In the genomic region with DNA sequence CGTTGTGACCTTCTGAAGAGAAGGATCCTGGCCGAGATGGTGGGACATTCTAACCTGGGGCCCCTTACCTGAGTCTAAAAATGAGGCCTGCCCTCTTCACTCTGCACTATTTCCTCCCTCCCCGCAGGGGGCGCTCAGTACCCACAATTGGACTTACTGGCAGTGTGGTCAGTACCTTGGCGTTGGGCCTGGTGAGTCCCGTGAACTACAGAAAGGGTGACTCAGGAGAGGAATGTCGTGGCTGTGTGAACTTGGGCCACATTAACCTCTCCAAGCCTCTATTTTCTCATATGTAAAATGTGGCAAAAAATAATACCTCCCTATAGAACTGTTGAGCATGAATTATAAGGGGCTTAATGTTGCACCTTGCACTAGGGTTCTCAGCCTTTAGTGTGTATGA, we compare ENCODE assay signal across 2 cellular contexts.
TF ChIP-seq lines count a peak whose summit lies in the region.

No MANE protein-coding gene starts in this region.

TF ChIP-seq in A549, 52 proteins besides CTCF, POLR2A, EP300 and RAD21:
- TF ChIP-seq HEYL (CRISPR knock-in tag; IDR thresholded peaks at IDR 0.05) (no peak), TP53 (CRISPR knock-in tag; IDR thresholded peaks at IDR 0.05) (no peak), JUN (IDR thresholded peaks at IDR 0.05) (peak in 1 of 2 experiments; percentile 35; a peak in 1 of 5 replicates), BHLHE40 (IDR thresholded peaks at IDR 0.05; ENCODE audit: low read depth, low read length) (peak; percentile 82), CEBPB (IDR thresholded peaks at IDR 0.05) (no peak), ESRRA (IDR thresholded peaks at IDR 0.05; ENCODE audit: borderline replicate concordance, low read length) (0 out of 2 replicates have a peak, but pooled peaks have one; percentile 38), SMC3 (IDR thresholded peaks at IDR 0.05) (peak; percentile 87), FOSB (CRISPR knock-in tag; IDR thresholded peaks at IDR 0.05) (no peak), MYC (IDR thresholded peaks at IDR 0.05; ENCODE audit: borderline replicate concordance, low read length) (peak; percentile 42; the same call in 1 of the 2 replicates), FOSL2 (IDR thresholded peaks at IDR 0.05) (no peak), FOSL2 (CRISPR knock-in tag; IDR thresholded peaks at IDR 0.05) (peak; percentile 86)
- TF ChIP-seq, protein P1, sequence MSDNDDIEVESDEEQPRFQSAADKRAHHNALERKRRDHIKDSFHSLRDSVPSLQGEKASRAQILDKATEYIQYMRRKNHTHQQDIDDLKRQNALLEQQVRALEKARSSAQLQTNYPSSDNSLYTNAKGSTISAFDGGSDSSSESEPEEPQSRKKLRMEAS (IDR thresholded peaks at IDR 0.05), result peak; percentile 78
- TF ChIP-seq, protein P2, sequence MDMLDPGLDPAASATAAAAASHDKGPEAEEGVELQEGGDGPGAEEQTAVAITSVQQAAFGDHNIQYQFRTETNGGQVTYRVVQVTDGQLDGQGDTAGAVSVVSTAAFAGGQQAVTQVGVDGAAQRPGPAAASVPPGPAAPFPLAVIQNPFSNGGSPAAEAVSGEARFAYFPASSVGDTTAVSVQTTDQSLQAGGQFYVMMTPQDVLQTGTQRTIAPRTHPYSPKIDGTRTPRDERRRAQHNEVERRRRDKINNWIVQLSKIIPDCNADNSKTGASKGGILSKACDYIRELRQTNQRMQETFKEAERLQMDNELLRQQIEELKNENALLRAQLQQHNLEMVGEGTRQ (IDR thresholded peaks at IDR 0.05), result no peak
- TF ChIP-seq, protein P3, sequence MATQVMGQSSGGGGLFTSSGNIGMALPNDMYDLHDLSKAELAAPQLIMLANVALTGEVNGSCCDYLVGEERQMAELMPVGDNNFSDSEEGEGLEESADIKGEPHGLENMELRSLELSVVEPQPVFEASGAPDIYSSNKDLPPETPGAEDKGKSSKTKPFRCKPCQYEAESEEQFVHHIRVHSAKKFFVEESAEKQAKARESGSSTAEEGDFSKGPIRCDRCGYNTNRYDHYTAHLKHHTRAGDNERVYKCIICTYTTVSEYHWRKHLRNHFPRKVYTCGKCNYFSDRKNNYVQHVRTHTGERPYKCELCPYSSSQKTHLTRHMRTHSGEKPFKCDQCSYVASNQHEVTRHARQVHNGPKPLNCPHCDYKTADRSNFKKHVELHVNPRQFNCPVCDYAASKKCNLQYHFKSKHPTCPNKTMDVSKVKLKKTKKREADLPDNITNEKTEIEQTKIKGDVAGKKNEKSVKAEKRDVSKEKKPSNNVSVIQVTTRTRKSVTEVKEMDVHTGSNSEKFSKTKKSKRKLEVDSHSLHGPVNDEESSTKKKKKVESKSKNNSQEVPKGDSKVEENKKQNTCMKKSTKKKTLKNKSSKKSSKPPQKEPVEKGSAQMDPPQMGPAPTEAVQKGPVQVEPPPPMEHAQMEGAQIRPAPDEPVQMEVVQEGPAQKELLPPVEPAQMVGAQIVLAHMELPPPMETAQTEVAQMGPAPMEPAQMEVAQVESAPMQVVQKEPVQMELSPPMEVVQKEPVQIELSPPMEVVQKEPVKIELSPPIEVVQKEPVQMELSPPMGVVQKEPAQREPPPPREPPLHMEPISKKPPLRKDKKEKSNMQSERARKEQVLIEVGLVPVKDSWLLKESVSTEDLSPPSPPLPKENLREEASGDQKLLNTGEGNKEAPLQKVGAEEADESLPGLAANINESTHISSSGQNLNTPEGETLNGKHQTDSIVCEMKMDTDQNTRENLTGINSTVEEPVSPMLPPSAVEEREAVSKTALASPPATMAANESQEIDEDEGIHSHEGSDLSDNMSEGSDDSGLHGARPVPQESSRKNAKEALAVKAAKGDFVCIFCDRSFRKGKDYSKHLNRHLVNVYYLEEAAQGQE (IDR thresholded peaks at IDR 0.05), result no peak
- TF ChIP-seq, protein P4, sequence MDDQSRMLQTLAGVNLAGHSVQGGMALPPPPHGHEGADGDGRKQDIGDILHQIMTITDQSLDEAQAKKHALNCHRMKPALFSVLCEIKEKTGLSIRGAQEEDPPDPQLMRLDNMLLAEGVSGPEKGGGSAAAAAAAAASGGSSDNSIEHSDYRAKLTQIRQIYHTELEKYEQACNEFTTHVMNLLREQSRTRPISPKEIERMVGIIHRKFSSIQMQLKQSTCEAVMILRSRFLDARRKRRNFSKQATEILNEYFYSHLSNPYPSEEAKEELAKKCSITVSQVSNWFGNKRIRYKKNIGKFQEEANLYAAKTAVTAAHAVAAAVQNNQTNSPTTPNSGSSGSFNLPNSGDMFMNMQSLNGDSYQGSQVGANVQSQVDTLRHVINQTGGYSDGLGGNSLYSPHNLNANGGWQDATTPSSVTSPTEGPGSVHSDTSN (IDR thresholded peaks at IDR 0.05), result no peak

TF ChIP-seq in K562, 482 proteins besides CTCF, POLR2A, EP300 and RAD21 (continues in another document):
- TF ChIP-seq SMARCA4 (IDR thresholded peaks at IDR 0.05), result 0 out of 2 replicates have a peak, but pooled peaks have one; percentile 35
- no peak for TF ChIP-seq TBP (optimal IDR thresholded peaks at IDR 0.05; ENCODE audit: low read depth, low read length)
- 0 out of 2 replicates have a peak, but pooled peaks have one; percentile 50 for TF ChIP-seq ZNF197 (CRISPR knock-in tag; IDR thresholded peaks at IDR 0.05; ENCODE audit: low read depth)
- TF ChIP-seq CC2D1A (IDR thresholded peaks at IDR 0.05), result no peak
- TF ChIP-seq SIN3A (IDR thresholded peaks at IDR 0.05; ENCODE audit: borderline replicate concordance in 2 of 2, control insufficient read depth in 1 of 2, low read depth in 2 of 2, low read length in 2 of 2), result no peak
- TF ChIP-seq TEAD1 (CRISPR knock-in tag; IDR thresholded peaks at IDR 0.05), result peak; percentile 50 to 79; a peak in 2 of 4 replicates
- no peak for TF ChIP-seq SMAD4 (CRISPR knock-in tag; conservative IDR thresholded peaks at IDR 0.05)
- no peak for TF ChIP-seq NFIX (CRISPR knock-in tag; IDR thresholded peaks at IDR 0.05; ENCODE audit: low read depth)
- TF ChIP-seq, protein P5, sequence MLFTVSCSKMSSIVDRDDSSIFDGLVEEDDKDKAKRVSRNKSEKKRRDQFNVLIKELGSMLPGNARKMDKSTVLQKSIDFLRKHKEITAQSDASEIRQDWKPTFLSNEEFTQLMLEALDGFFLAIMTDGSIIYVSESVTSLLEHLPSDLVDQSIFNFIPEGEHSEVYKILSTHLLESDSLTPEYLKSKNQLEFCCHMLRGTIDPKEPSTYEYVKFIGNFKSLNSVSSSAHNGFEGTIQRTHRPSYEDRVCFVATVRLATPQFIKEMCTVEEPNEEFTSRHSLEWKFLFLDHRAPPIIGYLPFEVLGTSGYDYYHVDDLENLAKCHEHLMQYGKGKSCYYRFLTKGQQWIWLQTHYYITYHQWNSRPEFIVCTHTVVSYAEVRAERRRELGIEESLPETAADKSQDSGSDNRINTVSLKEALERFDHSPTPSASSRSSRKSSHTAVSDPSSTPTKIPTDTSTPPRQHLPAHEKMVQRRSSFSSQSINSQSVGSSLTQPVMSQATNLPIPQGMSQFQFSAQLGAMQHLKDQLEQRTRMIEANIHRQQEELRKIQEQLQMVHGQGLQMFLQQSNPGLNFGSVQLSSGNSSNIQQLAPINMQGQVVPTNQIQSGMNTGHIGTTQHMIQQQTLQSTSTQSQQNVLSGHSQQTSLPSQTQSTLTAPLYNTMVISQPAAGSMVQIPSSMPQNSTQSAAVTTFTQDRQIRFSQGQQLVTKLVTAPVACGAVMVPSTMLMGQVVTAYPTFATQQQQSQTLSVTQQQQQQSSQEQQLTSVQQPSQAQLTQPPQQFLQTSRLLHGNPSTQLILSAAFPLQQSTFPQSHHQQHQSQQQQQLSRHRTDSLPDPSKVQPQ (CRISPR knock-in tag; IDR thresholded peaks at IDR 0.05; ENCODE audit: borderline replicate concordance), result no peak
- TF ChIP-seq, protein P6, sequence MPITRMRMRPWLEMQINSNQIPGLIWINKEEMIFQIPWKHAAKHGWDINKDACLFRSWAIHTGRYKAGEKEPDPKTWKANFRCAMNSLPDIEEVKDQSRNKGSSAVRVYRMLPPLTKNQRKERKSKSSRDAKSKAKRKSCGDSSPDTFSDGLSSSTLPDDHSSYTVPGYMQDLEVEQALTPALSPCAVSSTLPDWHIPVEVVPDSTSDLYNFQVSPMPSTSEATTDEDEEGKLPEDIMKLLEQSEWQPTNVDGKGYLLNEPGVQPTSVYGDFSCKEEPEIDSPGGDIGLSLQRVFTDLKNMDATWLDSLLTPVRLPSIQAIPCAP (CRISPR knock-in tag; IDR thresholded peaks at IDR 0.05; ENCODE audit: borderline replicate concordance), result no peak
- TF ChIP-seq, protein P7, sequence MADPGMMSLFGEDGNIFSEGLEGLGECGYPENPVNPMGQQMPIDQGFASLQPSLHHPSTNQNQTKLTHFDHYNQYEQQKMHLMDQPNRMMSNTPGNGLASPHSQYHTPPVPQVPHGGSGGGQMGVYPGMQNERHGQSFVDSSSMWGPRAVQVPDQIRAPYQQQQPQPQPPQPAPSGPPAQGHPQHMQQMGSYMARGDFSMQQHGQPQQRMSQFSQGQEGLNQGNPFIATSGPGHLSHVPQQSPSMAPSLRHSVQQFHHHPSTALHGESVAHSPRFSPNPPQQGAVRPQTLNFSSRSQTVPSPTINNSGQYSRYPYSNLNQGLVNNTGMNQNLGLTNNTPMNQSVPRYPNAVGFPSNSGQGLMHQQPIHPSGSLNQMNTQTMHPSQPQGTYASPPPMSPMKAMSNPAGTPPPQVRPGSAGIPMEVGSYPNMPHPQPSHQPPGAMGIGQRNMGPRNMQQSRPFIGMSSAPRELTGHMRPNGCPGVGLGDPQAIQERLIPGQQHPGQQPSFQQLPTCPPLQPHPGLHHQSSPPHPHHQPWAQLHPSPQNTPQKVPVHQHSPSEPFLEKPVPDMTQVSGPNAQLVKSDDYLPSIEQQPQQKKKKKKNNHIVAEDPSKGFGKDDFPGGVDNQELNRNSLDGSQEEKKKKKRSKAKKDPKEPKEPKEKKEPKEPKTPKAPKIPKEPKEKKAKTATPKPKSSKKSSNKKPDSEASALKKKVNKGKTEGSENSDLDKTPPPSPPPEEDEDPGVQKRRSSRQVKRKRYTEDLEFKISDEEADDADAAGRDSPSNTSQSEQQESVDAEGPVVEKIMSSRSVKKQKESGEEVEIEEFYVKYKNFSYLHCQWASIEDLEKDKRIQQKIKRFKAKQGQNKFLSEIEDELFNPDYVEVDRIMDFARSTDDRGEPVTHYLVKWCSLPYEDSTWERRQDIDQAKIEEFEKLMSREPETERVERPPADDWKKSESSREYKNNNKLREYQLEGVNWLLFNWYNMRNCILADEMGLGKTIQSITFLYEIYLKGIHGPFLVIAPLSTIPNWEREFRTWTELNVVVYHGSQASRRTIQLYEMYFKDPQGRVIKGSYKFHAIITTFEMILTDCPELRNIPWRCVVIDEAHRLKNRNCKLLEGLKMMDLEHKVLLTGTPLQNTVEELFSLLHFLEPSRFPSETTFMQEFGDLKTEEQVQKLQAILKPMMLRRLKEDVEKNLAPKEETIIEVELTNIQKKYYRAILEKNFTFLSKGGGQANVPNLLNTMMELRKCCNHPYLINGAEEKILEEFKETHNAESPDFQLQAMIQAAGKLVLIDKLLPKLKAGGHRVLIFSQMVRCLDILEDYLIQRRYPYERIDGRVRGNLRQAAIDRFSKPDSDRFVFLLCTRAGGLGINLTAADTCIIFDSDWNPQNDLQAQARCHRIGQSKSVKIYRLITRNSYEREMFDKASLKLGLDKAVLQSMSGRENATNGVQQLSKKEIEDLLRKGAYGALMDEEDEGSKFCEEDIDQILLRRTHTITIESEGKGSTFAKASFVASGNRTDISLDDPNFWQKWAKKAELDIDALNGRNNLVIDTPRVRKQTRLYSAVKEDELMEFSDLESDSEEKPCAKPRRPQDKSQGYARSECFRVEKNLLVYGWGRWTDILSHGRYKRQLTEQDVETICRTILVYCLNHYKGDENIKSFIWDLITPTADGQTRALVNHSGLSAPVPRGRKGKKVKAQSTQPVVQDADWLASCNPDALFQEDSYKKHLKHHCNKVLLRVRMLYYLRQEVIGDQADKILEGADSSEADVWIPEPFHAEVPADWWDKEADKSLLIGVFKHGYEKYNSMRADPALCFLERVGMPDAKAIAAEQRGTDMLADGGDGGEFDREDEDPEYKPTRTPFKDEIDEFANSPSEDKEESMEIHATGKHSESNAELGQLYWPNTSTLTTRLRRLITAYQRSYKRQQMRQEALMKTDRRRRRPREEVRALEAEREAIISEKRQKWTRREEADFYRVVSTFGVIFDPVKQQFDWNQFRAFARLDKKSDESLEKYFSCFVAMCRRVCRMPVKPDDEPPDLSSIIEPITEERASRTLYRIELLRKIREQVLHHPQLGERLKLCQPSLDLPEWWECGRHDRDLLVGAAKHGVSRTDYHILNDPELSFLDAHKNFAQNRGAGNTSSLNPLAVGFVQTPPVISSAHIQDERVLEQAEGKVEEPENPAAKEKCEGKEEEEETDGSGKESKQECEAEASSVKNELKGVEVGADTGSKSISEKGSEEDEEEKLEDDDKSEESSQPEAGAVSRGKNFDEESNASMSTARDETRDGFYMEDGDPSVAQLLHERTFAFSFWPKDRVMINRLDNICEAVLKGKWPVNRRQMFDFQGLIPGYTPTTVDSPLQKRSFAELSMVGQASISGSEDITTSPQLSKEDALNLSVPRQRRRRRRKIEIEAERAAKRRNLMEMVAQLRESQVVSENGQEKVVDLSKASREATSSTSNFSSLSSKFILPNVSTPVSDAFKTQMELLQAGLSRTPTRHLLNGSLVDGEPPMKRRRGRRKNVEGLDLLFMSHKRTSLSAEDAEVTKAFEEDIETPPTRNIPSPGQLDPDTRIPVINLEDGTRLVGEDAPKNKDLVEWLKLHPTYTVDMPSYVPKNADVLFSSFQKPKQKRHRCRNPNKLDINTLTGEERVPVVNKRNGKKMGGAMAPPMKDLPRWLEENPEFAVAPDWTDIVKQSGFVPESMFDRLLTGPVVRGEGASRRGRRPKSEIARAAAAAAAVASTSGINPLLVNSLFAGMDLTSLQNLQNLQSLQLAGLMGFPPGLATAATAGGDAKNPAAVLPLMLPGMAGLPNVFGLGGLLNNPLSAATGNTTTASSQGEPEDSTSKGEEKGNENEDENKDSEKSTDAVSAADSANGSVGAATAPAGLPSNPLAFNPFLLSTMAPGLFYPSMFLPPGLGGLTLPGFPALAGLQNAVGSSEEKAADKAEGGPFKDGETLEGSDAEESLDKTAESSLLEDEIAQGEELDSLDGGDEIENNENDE (IDR thresholded peaks at IDR 0.05; ENCODE audit: low read depth, low read length), result no peak
- no peak for TF ChIP-seq KDM4B (IDR thresholded peaks at IDR 0.05; ENCODE audit: borderline replicate concordance in 2 of 2, low read depth in 1 of 2)
- TF ChIP-seq MED1 (CRISPR knock-in tag; IDR thresholded peaks at IDR 0.05; ENCODE audit: borderline replicate concordance), result no peak
- TF ChIP-seq, protein P8, sequence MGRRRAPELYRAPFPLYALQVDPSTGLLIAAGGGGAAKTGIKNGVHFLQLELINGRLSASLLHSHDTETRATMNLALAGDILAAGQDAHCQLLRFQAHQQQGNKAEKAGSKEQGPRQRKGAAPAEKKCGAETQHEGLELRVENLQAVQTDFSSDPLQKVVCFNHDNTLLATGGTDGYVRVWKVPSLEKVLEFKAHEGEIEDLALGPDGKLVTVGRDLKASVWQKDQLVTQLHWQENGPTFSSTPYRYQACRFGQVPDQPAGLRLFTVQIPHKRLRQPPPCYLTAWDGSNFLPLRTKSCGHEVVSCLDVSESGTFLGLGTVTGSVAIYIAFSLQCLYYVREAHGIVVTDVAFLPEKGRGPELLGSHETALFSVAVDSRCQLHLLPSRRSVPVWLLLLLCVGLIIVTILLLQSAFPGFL (CRISPR knock-in tag; IDR thresholded peaks at IDR 0.05), result no peak
- TF ChIP-seq KLF10 (CRISPR knock-in tag; IDR thresholded peaks at IDR 0.05), result no peak
- peak; percentile 62 for TF ChIP-seq NFE2 (IDR thresholded peaks at IDR 0.05; ENCODE audit: low read depth)
- TF ChIP-seq ZNF830 (CRISPR knock-in tag; IDR thresholded peaks at IDR 0.05), result no peak
- 0 out of 2 replicates have a peak, but pooled peaks have one; percentile 26 for TF ChIP-seq L3MBTL2 (IDR thresholded peaks at IDR 0.05)
- TF ChIP-seq HMG20B (CRISPR knock-in tag; IDR thresholded peaks at IDR 0.05), result no peak
- no peak for TF ChIP-seq ZNF583 (CRISPR knock-in tag; IDR thresholded peaks at IDR 0.05)
- TF ChIP-seq STAT5B (CRISPR knock-in tag; IDR thresholded peaks at IDR 0.05), result no peak
